Comparison of ENCODE assay signal across 12 cellular contexts in genomic region chr4:6177587-6178197, GRCh38. TPM values are rescaled to one million over a fixed set of nuclear protein-coding genes. Genes with fewer than 3 reads are reported as not detected.
DNase-seq lines count a peak whose midpoint lies in the region; TF ChIP-seq lines count a peak whose summit lies in the region.
"Had no signal": no experiment of that assay in that cellular context is flagged by ENCODE, and none has a peak within 500 bp of the region (broad histone marks: within the 10 kb centered on the region; RNA-seq: fewer than 3 reads in every experiment).

No MANE protein-coding gene starts in this region.

- no peak overlapping the region for H3K4me3 Mint-ChIP-seq in stimulated activated naive CD8-positive, alpha-beta T cell treated with anti-CD3 and anti-CD28 coated beads, Interleukin-15, Interleukin-2, amounts not matched to agents 100 ng/mL and 50 ng/mL, for 24 hours
- H3K4me3 Mint-ChIP-seq: B cell had no signal

- peaks cover 58% of the 10 kb centered on the region for H3K4me1 Mint-ChIP-seq in stimulated activated naive CD8-positive, alpha-beta T cell treated with anti-CD3 and anti-CD28 coated beads, Interleukin-15, Interleukin-2, amounts not matched to agents 100 ng/mL and 50 ng/mL, for 24 hours (ENCODE audit: low read depth)

- H3K36me3 ChIP-seq in Peyer's patch, result no peaks in the 10 kb centered on the region

- DNase-seq in activated naive CD4-positive, alpha-beta T cell treated with Interleukin-2 at 50 U/mL for 16 hours, result peak; percentile 59
- no peak for DNase-seq in activated naive CD4-positive, alpha-beta T cell (lab: John Stamatoyannopoulos, UW)
- DNase-seq in Peyer's patch (peak in 2 of 3 donors; percentile 37 to 74), GM10266 (ENCODE audit: extremely low spot score) (no peak), HCEC 1CT (no peak), GF-D8 (lab: John Stamatoyannopoulos, UW) (no peak)
- DNase-seq in activated effector memory CD4-positive, alpha-beta T cell treated with anti-CD3 and anti-CD28 coated beads, Interleukin-2, amount 50 U/mL, for 16 hours, result peak; percentile 77
- DNase-seq: occipital lobe had no signal

- no peaks in the 10 kb centered on the region for H3K36me3 Mint-ChIP-seq in stimulated activated naive CD8-positive, alpha-beta T cell treated with anti-CD3 and anti-CD28 coated beads, Interleukin-15, Interleukin-2, amounts not matched to agents 100 ng/mL and 50 ng/mL, for 24 hours (ENCODE audit: low read depth)

- peaks cover 4% of the 10 kb centered on the region for H3K27me3 Mint-ChIP-seq in stimulated activated naive CD8-positive, alpha-beta T cell treated with anti-CD3 and anti-CD28 coated beads, Interleukin-15, Interleukin-2, amounts not matched to agents 100 ng/mL and 50 ng/mL, for 24 hours

- TF ChIP-seq CTCF in Peyer's patch (IDR thresholded peaks at IDR 0.05), result no peak
- TF ChIP-seq CTCF in GM10266 (IDR thresholded peaks at IDR 0.05; ENCODE audit: control insufficient read depth, insufficient read depth, low read depth, missing control alignments), result no peak

- H3K27ac ChIP-seq in Peyer's patch, result no peak overlapping the region

- no peak for TF ChIP-seq POLR2A in Peyer's patch (IDR thresholded peaks at IDR 0.05)

- H3K9me3 Mint-ChIP-seq in stimulated activated naive CD8-positive, alpha-beta T cell treated with anti-CD3 and anti-CD28 coated beads, Interleukin-15, Interleukin-2, amounts not matched to agents 100 ng/mL and 50 ng/mL, for 24 hours, result peaks cover 3% of the 10 kb centered on the region

- H3K27me3 ChIP-seq in Peyer's patch, result no peaks in the 10 kb centered on the region

- no peaks in the 10 kb centered on the region for H3K4me1 ChIP-seq in Peyer's patch

- peaks cover 0 to 5% (median 1%) of the 10 kb centered on the region in 4 donors for H3K9me3 ChIP-seq in Peyer's patch

- peak overlapping the region; percentile 7 for H3K27ac Mint-ChIP-seq in stimulated activated naive CD8-positive, alpha-beta T cell treated with anti-CD3 and anti-CD28 coated beads, Interleukin-15, Interleukin-2, amounts not matched to agents 100 ng/mL and 50 ng/mL, for 24 hours
- H3K27ac Mint-ChIP-seq: B cell had no signal

- H3K4me3 ChIP-seq in Peyer's patch, result no peak overlapping the region

RNA-seq across cellular contexts. Expression of gene JAKMIP1, which starts 22.7 kb away (rescaled TPM):
- total RNA-seq in Peyer's patch, result 1 to 10 TPM in 2 of 4 donors, not detected in 2; 1.2 to 6.6 TPM
- total RNA-seq: epithelial cell of proximal tubule, MCF 10A had no signal

Comparison
In these comparisons a context has a peak if more than half of its experiments do, and no peak if none do; other contexts are left out.
1. DNase-seq: peak in activated naive CD4-positive, alpha-beta T cell treated with Interleukin-2 at 50 U/mL for 16 hours (single experiment), Peyer's patch (2 of 3) and activated effector memory CD4-positive, alpha-beta T cell treated with anti-CD3 and anti-CD28 coated beads, Interleukin-2, amount 50 U/mL, for 16 hours (single experiment); none in activated naive CD4-positive, alpha-beta T cell (0 of 4), GM10266 (single experiment), HCEC 1CT (single experiment) and GF-D8 (single experiment).